Comparison of ENCODE assay signal across 10 cellular contexts in the genomic region with DNA sequence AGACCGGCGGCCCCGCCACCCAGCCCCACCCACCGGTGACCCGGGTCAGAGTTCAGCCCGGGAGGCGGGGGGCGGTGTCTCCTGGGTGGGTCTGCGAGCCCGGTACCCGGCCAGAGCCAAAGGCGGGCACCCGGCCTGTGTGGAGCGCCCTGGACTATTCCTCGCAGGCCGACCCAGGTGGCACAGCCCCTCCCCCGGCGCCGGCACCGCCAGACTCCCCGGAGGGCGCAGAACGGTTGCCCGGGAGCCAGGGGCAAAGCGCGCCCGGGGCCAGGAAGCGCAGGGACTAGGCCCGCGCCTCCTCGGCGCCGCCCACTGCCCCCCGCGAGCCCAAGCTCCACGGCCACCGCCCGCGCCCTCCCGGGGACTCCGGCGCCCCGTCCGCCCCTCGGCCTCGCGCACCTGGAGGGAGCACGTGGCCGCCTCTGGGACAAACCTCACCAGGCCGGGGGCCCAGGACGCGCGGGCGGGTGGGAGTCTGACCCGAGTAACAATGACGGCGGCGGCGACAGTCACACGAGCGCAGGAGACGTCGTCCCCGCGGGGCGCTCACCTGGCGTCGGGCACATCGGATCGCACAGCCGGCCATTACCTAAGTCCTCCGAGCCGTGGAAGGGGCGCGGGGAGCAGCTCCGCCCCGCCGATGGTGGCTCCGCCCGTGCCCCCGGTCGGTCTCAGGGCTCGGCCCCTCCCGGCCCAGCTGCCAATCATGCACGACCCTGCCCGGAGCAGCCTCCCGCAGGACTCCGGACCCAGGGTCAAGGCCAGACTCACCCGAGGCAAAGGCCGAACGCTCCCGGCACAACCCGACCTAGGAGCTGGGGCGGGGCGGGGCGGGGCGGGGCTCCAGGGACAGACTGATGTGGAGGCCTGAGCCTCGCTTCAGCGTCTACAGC. TPM values are rescaled to one million over a fixed set of nuclear protein-coding genes. Genes with fewer than 3 reads are reported as not detected.
DNase-seq lines count a peak whose midpoint lies in the region; ATAC-seq and TF ChIP-seq lines count a peak whose summit lies in the region.
"Had no signal": no experiment of that assay in that cellular context is flagged by ENCODE, and none has a peak within 500 bp of the region (broad histone marks: within the 10 kb centered on the region; RNA-seq: fewer than 3 reads in every experiment).

No MANE protein-coding gene starts in this region.

- H3K36me3 Mint-ChIP-seq in activated CD4-positive, alpha-beta memory T cell treated with anti-CD3 and anti-CD28 coated beads, Interleukin-2, amount 10 ng/mL, durations not matched to agents 7 days and 5 days (ENCODE audit: low read depth): no peaks in the 10 kb centered on the region

- ATAC-seq in mucosa of descending colon: peak; percentile 60
- ATAC-seq in HG03342 (IDR thresholded peaks at IDR 0.05; ENCODE audit: unreplicated experiment): no peak
- no peak for ATAC-seq in HG02759 (IDR thresholded peaks at IDR 0.05; ENCODE audit: unreplicated experiment)
- ATAC-seq: PC-3 had no signal

- intact Hi-C loops in cardiac septum (cut with DNase I) (no loop called here), mucosa of descending colon (cut with DNase I, micrococcal nuclease) (no loop called here), uterus (cut with DNase I; ENCODE audit: low total_unique reads) (no loop called here)

- CTCF ChIA-PET in activated CD4-positive, alpha-beta memory T cell treated with anti-CD3 and anti-CD28 coated beads, Interleukin-2, amount 10 ng/mL, durations not matched to agents 7 days and 5 days (lab: Charles Lee): no interaction called here

- POLR2A ChIA-PET in activated CD4-positive, alpha-beta memory T cell treated with anti-CD3 and anti-CD28 coated beads, Interleukin-2, amount 10 ng/mL, durations not matched to agents 7 days and 5 days (lab: Charles Lee): no interaction called here

- peak in 1 of 2 donors; percentile 44 for DNase-seq in cardiac muscle cell (ENCODE audit: low read depth in 1 of 2, low spot score in 1 of 2)
- DNase-seq in cardiac septum (ENCODE audit: low spot score): no peak
- DNase-seq in mucosa of descending colon: peak; percentile 89 to 92 (median 89)
- no peak for DNase-seq in uterus
- DNase-seq in activated CD4-positive, alpha-beta memory T cell treated with anti-CD3 and anti-CD28 coated beads, Interleukin-2, amount 10 ng/mL, durations not matched to agents 7 days and 5 days: no peak
- DNase-seq: PC-3 had no signal

- H3K27me3 ChIP-seq in cardiac muscle cell (no peaks in the 10 kb centered on the region), esophagus (ENCODE audit: control insufficient read depth in 1 of 2, insufficient read depth in 2 of 2, low read length in 2 of 2) (no peaks in the 10 kb centered on the region), uterus (no peaks in the 10 kb centered on the region)

- H3K36me3 ChIP-seq in cardiac muscle cell (no peaks in the 10 kb centered on the region), esophagus (ENCODE audit: control insufficient read depth in 2 of 2, insufficient read depth in 2 of 2, low read length in 1 of 2) (peaks cover 0 to 22% of the 10 kb centered on the region in 2 donors), mucosa of descending colon (ENCODE audit: low read depth) (no peaks in the 10 kb centered on the region), uterus (no peaks in the 10 kb centered on the region)

- TF ChIP-seq POLR2A in uterus (IDR thresholded peaks at IDR 0.05): no peak

- no peaks in the 10 kb centered on the region for H3K9me3 Mint-ChIP-seq in activated CD4-positive, alpha-beta memory T cell treated with anti-CD3 and anti-CD28 coated beads, Interleukin-2, amount 10 ng/mL, durations not matched to agents 7 days and 5 days

- no peaks in the 10 kb centered on the region for H3K9me3 ChIP-seq in cardiac muscle cell (ENCODE audit: low read depth)
- H3K9me3 ChIP-seq in esophagus (ENCODE audit: control insufficient read depth in 2 of 2, insufficient read depth in 1 of 2, low read depth in 1 of 2, low read length in 1 of 2): no peaks in the 10 kb centered on the region
- no peaks in the 10 kb centered on the region for H3K9me3 ChIP-seq in mucosa of descending colon
- no peaks in the 10 kb centered on the region for H3K9me3 ChIP-seq in uterus

- peaks cover 8% of the 10 kb centered on the region for H3K4me1 Mint-ChIP-seq in activated CD4-positive, alpha-beta memory T cell treated with anti-CD3 and anti-CD28 coated beads, Interleukin-2, amount 10 ng/mL, durations not matched to agents 7 days and 5 days

- peaks cover 1% of the 10 kb centered on the region for H3K27me3 Mint-ChIP-seq in activated CD4-positive, alpha-beta memory T cell treated with anti-CD3 and anti-CD28 coated beads, Interleukin-2, amount 10 ng/mL, durations not matched to agents 7 days and 5 days

- H3K27ac Mint-ChIP-seq in activated CD4-positive, alpha-beta memory T cell treated with anti-CD3 and anti-CD28 coated beads, Interleukin-2, amount 10 ng/mL, durations not matched to agents 7 days and 5 days: no peak overlapping the region

- 17 to 21% methylated on average over 66 to 99 of the region's 99 CpGs for WGBS in esophagus, 2 donors

- H3K4me1 ChIP-seq in cardiac muscle cell (ENCODE audit: low read depth): peaks cover 49% of the 10 kb centered on the region
- peaks cover 51 to 71% of the 10 kb centered on the region in 2 donors for H3K4me1 ChIP-seq in esophagus (ENCODE audit: control insufficient read depth in 2 of 2, insufficient read depth in 2 of 2, low read length in 1 of 2)
- peaks cover 75% of the 10 kb centered on the region for H3K4me1 ChIP-seq in mucosa of descending colon (ENCODE audit: low read depth)
- peaks cover 24 to 68% of the 10 kb centered on the region in 2 donors for H3K4me1 ChIP-seq in uterus

- H3K4me3 Mint-ChIP-seq in activated CD4-positive, alpha-beta memory T cell treated with anti-CD3 and anti-CD28 coated beads, Interleukin-2, amount 10 ng/mL, durations not matched to agents 7 days and 5 days: no peak overlapping the region

- peak overlapping the region; percentile 16 for H3K4me3 ChIP-seq in cardiac muscle cell
- H3K4me3 ChIP-seq in esophagus (ENCODE audit: low read depth in 1 of 2, low read length in 2 of 2): peak overlapping the region; percentile 43 to 44
- peak overlapping the region; percentile 0 for H3K4me3 ChIP-seq in mucosa of descending colon
- H3K4me3 ChIP-seq in uterus: peak overlapping the region; percentile 22 to 41

- no peak overlapping the region for H3K27ac ChIP-seq in cardiac muscle cell
- H3K27ac ChIP-seq in esophagus (ENCODE audit: low read depth in 2 of 2, low read length in 1 of 2): peak overlapping the region; percentile 72 to 92
- H3K27ac ChIP-seq in uterus: peak overlapping the region; percentile 37 to 94
- H3K27ac ChIP-seq: KMS-11 had no signal

- no peak for TF ChIP-seq CTCF in cardiac muscle cell (IDR thresholded peaks at IDR 0.05; ENCODE audit: low read depth, low read length)
- no peak for TF ChIP-seq CTCF in mucosa of descending colon (IDR thresholded peaks at IDR 0.05)
- no peak for TF ChIP-seq CTCF in uterus (IDR thresholded peaks at IDR 0.05)

RNA-seq across cellular contexts. Expression of gene PLXNB2, which starts 7.5 kb away (rescaled TPM):
- total RNA-seq in cardiac muscle cell: 142 and 195 TPM in 2 replicates
- polyA plus RNA-seq in cardiac muscle cell: 77.0 and 83.2 TPM in 2 replicates
- total RNA-seq in cardiac septum: 85.7 TPM
- polyA plus RNA-seq in esophagus: 100 to 1,000 TPM; 107 to 186 TPM
- 100 to 1,000 TPM; 232 to 318 (median 250) TPM for total RNA-seq in mucosa of descending colon
- 100 to 1,000 TPM in 2 of 4 donors, 10 to 100 TPM in 2; 44.7 to 208 (median 126) TPM for total RNA-seq in uterus
- 10 to 100 TPM; 21.5 to 23.5 TPM for total RNA-seq in activated CD4-positive, alpha-beta memory T cell treated with anti-CD3 and anti-CD28 coated beads, Interleukin-2, amount 10 ng/mL, durations not matched to agents 7 days and 5 days

RNA-seq across cellular contexts. Expression of gene DENND6B, which starts 26.8 kb away (rescaled TPM):
- total RNA-seq in cardiac muscle cell (7.0 and 7.9 TPM in 2 replicates), cardiac septum (2.8 TPM), mucosa of descending colon (1 to 10 TPM; 2.8 to 6.3 (median 5.2) TPM), uterus (10 to 100 TPM in 1 of 4 donors, 1 to 10 TPM in 3; 2.9 to 15.5 (median 8.0) TPM)
- polyA plus RNA-seq in cardiac muscle cell (10.6 and 13.3 TPM in 2 replicates), esophagus (1 to 10 TPM; 2.4 to 6.8 TPM)
- 1 to 10 TPM; 5.0 to 5.6 TPM for total RNA-seq in activated CD4-positive, alpha-beta memory T cell treated with anti-CD3 and anti-CD28 coated beads, Interleukin-2, amount 10 ng/mL, durations not matched to agents 7 days and 5 days

RNA-seq across cellular contexts. Expression of gene MAPK11, which starts 29.8 kb away (rescaled TPM):
- total RNA-seq in cardiac muscle cell (0.49 and 0.63 TPM in 2 replicates), cardiac septum (11.7 TPM), mucosa of descending colon (1 to 10 TPM; 1.8 to 4.3 (median 3.2) TPM), uterus (10 to 100 TPM in 3 of 4 donors, 1 to 10 TPM in 1; 7.9 to 39.5 (median 22.4) TPM)
- polyA plus RNA-seq in cardiac muscle cell (0.12 TPM in 1 of 2 replicates, not detected in the other), esophagus (1 to 10 TPM; 5.4 to 6.1 TPM)
- total RNA-seq in activated CD4-positive, alpha-beta memory T cell treated with anti-CD3 and anti-CD28 coated beads, Interleukin-2, amount 10 ng/mL, durations not matched to agents 7 days and 5 days: 10 to 100 TPM; 13.4 to 14.2 TPM

RNA-seq across cellular contexts. Expression of gene MAPK12, which starts 38.5 kb away (rescaled TPM):
- total RNA-seq in cardiac muscle cell (45.5 and 52.1 TPM in 2 replicates), cardiac septum (32.5 TPM), mucosa of descending colon (1 to 10 TPM; 2.3 to 6.5 (median 5.2) TPM), uterus (10 to 100 TPM; 10.3 to 41.4 (median 28.3) TPM)
- polyA plus RNA-seq in cardiac muscle cell (61.5 and 67.1 TPM in 2 replicates), esophagus (1 to 10 TPM; 3.0 to 3.4 TPM)
- 1 to 10 TPM; 4.8 to 5.8 TPM for total RNA-seq in activated CD4-positive, alpha-beta memory T cell treated with anti-CD3 and anti-CD28 coated beads, Interleukin-2, amount 10 ng/mL, durations not matched to agents 7 days and 5 days

RNA-seq across cellular contexts. Expression of gene PPP6R2, which starts 43.2 kb away (rescaled TPM):
- total RNA-seq in cardiac muscle cell (78.6 and 88.4 TPM in 2 replicates), cardiac septum (37.1 TPM), mucosa of descending colon (10 to 100 TPM; 54.3 to 61.7 (median 58.8) TPM), uterus (10 to 100 TPM; 42.4 to 73.1 (median 47.2) TPM)
- polyA plus RNA-seq in cardiac muscle cell (39.8 and 41.4 TPM in 2 replicates), esophagus (10 to 100 TPM; 30.2 to 38.2 TPM)
- total RNA-seq in activated CD4-positive, alpha-beta memory T cell treated with anti-CD3 and anti-CD28 coated beads, Interleukin-2, amount 10 ng/mL, durations not matched to agents 7 days and 5 days: 10 to 100 TPM; 56.5 to 58.9 TPM

Comparison
In these comparisons a context has a peak if more than half of its experiments do, and no peak if none do; other contexts are left out.
1. DNase-seq: peak in mucosa of descending colon (3 of 3); none in cardiac septum (single experiment), uterus (0 of 2) and activated CD4-positive, alpha-beta memory T cell treated with anti-CD3 and anti-CD28 coated beads, Interleukin-2, amount 10 ng/mL, durations not matched to agents 7 days and 5 days (single experiment).
2. Peak in every context shown above with its lines, with median percentiles within 50 percentile points of each other: H3K4me3 ChIP-seq.